1 cellular context compared by ENCODE assay signal in the genomic region with DNA sequence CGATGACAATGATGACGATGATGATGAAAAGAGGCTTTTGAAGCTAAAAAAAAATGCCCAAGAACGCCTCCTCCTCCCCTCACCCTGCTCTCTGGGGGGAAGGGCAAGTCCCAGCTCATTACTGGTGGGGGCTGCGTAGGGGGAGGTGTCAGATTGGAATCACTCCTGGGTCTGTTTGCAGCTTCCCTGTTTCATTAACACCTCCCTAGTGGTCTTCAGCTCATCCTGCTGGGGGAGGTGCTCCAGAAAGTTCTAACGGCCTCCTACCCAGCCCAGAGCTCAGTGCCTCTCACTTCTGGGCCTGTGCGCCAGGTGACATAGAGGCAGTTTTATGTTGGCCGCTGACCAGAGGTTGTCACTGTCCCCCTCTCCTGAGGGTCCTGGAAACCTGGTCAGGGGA.
TF ChIP-seq lines count a peak whose summit lies in the region.

No MANE protein-coding gene starts in this region.

TF ChIP-seq in GM23338, 12 proteins besides CTCF, POLR2A, EP300 and RAD21 (continued from another document):
- no peak for TF ChIP-seq ETS1 (IDR thresholded peaks at IDR 0.05)
